In genomic region chr1:63902844-63903589, GRCh38 we compare ENCODE assay signal across 15 cellular contexts.
A peak's percentile ranks its signal among the peaks of the same experiment; 100 is the strongest.
DNase-seq lines count a peak whose midpoint lies in the region; ATAC-seq and TF ChIP-seq lines count a peak whose summit lies in the region.
"Had no signal": no experiment of that assay in that cellular context is flagged by ENCODE, and none has a peak within 500 bp of the region (broad histone marks: within the 10 kb centered on the region; RNA-seq: fewer than 3 reads in every experiment).

No MANE protein-coding gene starts in this region.

- no peaks in the 10 kb centered on the region for H3K9me3 Mint-ChIP-seq in activated naive CD4-positive, alpha-beta T cell treated with anti-CD3 and anti-CD28 coated beads, Interleukin-2, amount 10 ng/mL, durations not matched to agents 7 days and 5 days
- H3K9me3 Mint-ChIP-seq in stimulated activated effector memory CD8-positive, alpha-beta T cell treated with anti-CD3 and anti-CD28 coated beads, Interleukin-12 subunit alpha, Interleukin-12 subunit beta, amount 100 ng/mL, for 72 hours, result no peaks in the 10 kb centered on the region
- H3K9me3 Mint-ChIP-seq: central memory CD8-positive, alpha-beta T cell had no signal

- no peaks in the 10 kb centered on the region for H3K36me3 Mint-ChIP-seq in activated naive CD4-positive, alpha-beta T cell treated with anti-CD3 and anti-CD28 coated beads, Interleukin-2, amount 10 ng/mL, durations not matched to agents 7 days and 5 days
- no peaks in the 10 kb centered on the region for H3K36me3 Mint-ChIP-seq in stimulated activated effector memory CD8-positive, alpha-beta T cell treated with anti-CD3 and anti-CD28 coated beads, Interleukin-12 subunit alpha, Interleukin-12 subunit beta, amount 100 ng/mL, for 72 hours

- no peak for TF ChIP-seq POLR2A in ovary (IDR thresholded peaks at IDR 0.05)

- WGBS in ovary, 3 donors, result 38 to 63% (median 38%) methylated on average over 4 of the region's 4 CpGs

- CTCF ChIA-PET in activated naive CD4-positive, alpha-beta T cell treated with anti-CD3 and anti-CD28 coated beads, Interleukin-2, amount 10 ng/mL, durations not matched to agents 7 days and 5 days (lab: Charles Lee), result no interaction called here

- no peak overlapping the region for H3K27ac ChIP-seq in ovary

- no peak for TF ChIP-seq EP300 in ovary (IDR thresholded peaks at IDR 0.05)

- peak; percentile 35 for DNase-seq in H4 (ENCODE audit: low spot score)
- peak; percentile 13 for DNase-seq in NCI-H69 (lab: John Stamatoyannopoulos, UW)
- peak; percentile 39 for DNase-seq in dermis blood vessel endothelial cell
- peak in 3 of 5 donors; percentile 19 to 45 (median 39) for DNase-seq in ovary
- no peak for DNase-seq in activated naive CD4-positive, alpha-beta T cell treated with anti-CD3 and anti-CD28 coated beads, Interleukin-2, amount 10 ng/mL, durations not matched to agents 7 days and 5 days
- DNase-seq in stimulated activated effector memory CD8-positive, alpha-beta T cell treated with anti-CD3 and anti-CD28 coated beads, Interleukin-12 subunit alpha, Interleukin-12 subunit beta, amount 100 ng/mL, for 72 hours (ENCODE audit: low spot score in 2 of 2), result no peak
- no peak for DNase-seq in NCI-H524 (lab: John Stamatoyannopoulos, UW)
- DNase-seq in activated T-cell treated with anti-CD3 and anti-CD28 coated beads, Interleukin-2, amount 50 U/mL, for 1 hour, result no peak
- DNase-seq: activated naive CD4-positive, alpha-beta T cell treated with Interleukin-2 at 50 U/mL for 16 hours; erythroblast; NCI-H1092 treated with DMSO at 0.1 percent for 48 hours; NCI-H526; nucleus accumbens; SHP77 treated with DMSO at 0.1 percent for 48 hours had no signal

- H3K4me1 ChIP-seq in ovary (ENCODE audit: insufficient read depth), result no peaks in the 10 kb centered on the region

- no peak for TF ChIP-seq CTCF in ovary (IDR thresholded peaks at IDR 0.05)

- H3K27ac Mint-ChIP-seq in activated naive CD4-positive, alpha-beta T cell treated with anti-CD3 and anti-CD28 coated beads, Interleukin-2, amount 10 ng/mL, durations not matched to agents 7 days and 5 days, result no peak overlapping the region
- H3K27ac Mint-ChIP-seq in stimulated activated effector memory CD8-positive, alpha-beta T cell treated with anti-CD3 and anti-CD28 coated beads, Interleukin-12 subunit alpha, Interleukin-12 subunit beta, amount 100 ng/mL, for 72 hours, result no peak overlapping the region

- no peak overlapping the region for H3K4me3 ChIP-seq in ovary

- peaks cover 13% of the 10 kb centered on the region for H3K27me3 Mint-ChIP-seq in activated naive CD4-positive, alpha-beta T cell treated with anti-CD3 and anti-CD28 coated beads, Interleukin-2, amount 10 ng/mL, durations not matched to agents 7 days and 5 days

- H3K36me3 ChIP-seq in ovary, result no peaks in the 10 kb centered on the region

- intact Hi-C loops in ovary (cut with DNase I), result no loop called here

- no peaks in the 10 kb centered on the region for H3K4me1 Mint-ChIP-seq in activated naive CD4-positive, alpha-beta T cell treated with anti-CD3 and anti-CD28 coated beads, Interleukin-2, amount 10 ng/mL, durations not matched to agents 7 days and 5 days
- H3K4me1 Mint-ChIP-seq in stimulated activated effector memory CD8-positive, alpha-beta T cell treated with anti-CD3 and anti-CD28 coated beads, Interleukin-12 subunit alpha, Interleukin-12 subunit beta, amount 100 ng/mL, for 72 hours, result no peaks in the 10 kb centered on the region
- H3K4me1 Mint-ChIP-seq: central memory CD8-positive, alpha-beta T cell had no signal

- H3K9me3 ChIP-seq in ovary, result no peaks in the 10 kb centered on the region

- no peak overlapping the region for H3K4me3 Mint-ChIP-seq in activated naive CD4-positive, alpha-beta T cell treated with anti-CD3 and anti-CD28 coated beads, Interleukin-2, amount 10 ng/mL, durations not matched to agents 7 days and 5 days
- no peak overlapping the region for H3K4me3 Mint-ChIP-seq in stimulated activated effector memory CD8-positive, alpha-beta T cell treated with anti-CD3 and anti-CD28 coated beads, Interleukin-12 subunit alpha, Interleukin-12 subunit beta, amount 100 ng/mL, for 72 hours
- H3K4me3 Mint-ChIP-seq: central memory CD8-positive, alpha-beta T cell had no signal

- ATAC-seq in stimulated activated effector memory CD8-positive, alpha-beta T cell treated with anti-CD3 and anti-CD28 coated beads, Interleukin-12 subunit alpha, Interleukin-12 subunit beta, amount 100 ng/mL, for 72 hours, result no peak

- no peaks in the 10 kb centered on the region for H3K27me3 ChIP-seq in ovary

Comparison
In these comparisons a context has a peak if more than half of its experiments do, and no peak if none do; other contexts are left out.
1. DNase-seq: peak in H4 (single experiment), NCI-H69 (single experiment), dermis blood vessel endothelial cell (single experiment) and ovary (3 of 5); none in activated naive CD4-positive, alpha-beta T cell treated with anti-CD3 and anti-CD28 coated beads, Interleukin-2, amount 10 ng/mL, durations not matched to agents 7 days and 5 days (single experiment), stimulated activated effector memory CD8-positive, alpha-beta T cell treated with anti-CD3 and anti-CD28 coated beads, Interleukin-12 subunit alpha, Interleukin-12 subunit beta, amount 100 ng/mL, for 72 hours (0 of 2), NCI-H524 (0 of 2) and activated T-cell treated with anti-CD3 and anti-CD28 coated beads, Interleukin-2, amount 50 U/mL, for 1 hour (single experiment).